1 cellular context compared by ENCODE assay signal in the genomic region with DNA sequence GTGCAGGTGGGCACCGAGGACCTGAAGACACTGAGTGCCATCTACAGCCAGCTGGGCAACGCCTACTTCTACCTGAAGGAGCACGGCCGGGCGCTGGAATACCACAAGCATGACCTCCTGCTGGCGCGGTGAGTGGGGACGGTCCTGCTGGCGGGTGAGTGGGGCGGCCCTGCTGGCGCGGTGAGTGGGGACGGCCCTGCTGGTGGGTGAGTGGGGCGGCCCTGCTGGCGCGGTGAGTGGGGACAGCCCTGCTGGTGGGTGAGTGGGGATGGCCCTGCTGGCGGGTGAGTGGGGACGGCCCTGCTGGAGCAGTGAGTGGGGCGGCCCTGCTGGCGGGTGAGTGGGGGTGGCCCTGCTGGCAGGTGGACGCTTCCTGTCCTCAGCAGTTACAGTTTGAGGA.
TF ChIP-seq lines count a peak whose summit lies in the region.

No MANE protein-coding gene starts in this region.

TF ChIP-seq in H1, 55 proteins besides CTCF, POLR2A, EP300 and RAD21 (continued from another document):
- TF ChIP-seq, protein P1, sequence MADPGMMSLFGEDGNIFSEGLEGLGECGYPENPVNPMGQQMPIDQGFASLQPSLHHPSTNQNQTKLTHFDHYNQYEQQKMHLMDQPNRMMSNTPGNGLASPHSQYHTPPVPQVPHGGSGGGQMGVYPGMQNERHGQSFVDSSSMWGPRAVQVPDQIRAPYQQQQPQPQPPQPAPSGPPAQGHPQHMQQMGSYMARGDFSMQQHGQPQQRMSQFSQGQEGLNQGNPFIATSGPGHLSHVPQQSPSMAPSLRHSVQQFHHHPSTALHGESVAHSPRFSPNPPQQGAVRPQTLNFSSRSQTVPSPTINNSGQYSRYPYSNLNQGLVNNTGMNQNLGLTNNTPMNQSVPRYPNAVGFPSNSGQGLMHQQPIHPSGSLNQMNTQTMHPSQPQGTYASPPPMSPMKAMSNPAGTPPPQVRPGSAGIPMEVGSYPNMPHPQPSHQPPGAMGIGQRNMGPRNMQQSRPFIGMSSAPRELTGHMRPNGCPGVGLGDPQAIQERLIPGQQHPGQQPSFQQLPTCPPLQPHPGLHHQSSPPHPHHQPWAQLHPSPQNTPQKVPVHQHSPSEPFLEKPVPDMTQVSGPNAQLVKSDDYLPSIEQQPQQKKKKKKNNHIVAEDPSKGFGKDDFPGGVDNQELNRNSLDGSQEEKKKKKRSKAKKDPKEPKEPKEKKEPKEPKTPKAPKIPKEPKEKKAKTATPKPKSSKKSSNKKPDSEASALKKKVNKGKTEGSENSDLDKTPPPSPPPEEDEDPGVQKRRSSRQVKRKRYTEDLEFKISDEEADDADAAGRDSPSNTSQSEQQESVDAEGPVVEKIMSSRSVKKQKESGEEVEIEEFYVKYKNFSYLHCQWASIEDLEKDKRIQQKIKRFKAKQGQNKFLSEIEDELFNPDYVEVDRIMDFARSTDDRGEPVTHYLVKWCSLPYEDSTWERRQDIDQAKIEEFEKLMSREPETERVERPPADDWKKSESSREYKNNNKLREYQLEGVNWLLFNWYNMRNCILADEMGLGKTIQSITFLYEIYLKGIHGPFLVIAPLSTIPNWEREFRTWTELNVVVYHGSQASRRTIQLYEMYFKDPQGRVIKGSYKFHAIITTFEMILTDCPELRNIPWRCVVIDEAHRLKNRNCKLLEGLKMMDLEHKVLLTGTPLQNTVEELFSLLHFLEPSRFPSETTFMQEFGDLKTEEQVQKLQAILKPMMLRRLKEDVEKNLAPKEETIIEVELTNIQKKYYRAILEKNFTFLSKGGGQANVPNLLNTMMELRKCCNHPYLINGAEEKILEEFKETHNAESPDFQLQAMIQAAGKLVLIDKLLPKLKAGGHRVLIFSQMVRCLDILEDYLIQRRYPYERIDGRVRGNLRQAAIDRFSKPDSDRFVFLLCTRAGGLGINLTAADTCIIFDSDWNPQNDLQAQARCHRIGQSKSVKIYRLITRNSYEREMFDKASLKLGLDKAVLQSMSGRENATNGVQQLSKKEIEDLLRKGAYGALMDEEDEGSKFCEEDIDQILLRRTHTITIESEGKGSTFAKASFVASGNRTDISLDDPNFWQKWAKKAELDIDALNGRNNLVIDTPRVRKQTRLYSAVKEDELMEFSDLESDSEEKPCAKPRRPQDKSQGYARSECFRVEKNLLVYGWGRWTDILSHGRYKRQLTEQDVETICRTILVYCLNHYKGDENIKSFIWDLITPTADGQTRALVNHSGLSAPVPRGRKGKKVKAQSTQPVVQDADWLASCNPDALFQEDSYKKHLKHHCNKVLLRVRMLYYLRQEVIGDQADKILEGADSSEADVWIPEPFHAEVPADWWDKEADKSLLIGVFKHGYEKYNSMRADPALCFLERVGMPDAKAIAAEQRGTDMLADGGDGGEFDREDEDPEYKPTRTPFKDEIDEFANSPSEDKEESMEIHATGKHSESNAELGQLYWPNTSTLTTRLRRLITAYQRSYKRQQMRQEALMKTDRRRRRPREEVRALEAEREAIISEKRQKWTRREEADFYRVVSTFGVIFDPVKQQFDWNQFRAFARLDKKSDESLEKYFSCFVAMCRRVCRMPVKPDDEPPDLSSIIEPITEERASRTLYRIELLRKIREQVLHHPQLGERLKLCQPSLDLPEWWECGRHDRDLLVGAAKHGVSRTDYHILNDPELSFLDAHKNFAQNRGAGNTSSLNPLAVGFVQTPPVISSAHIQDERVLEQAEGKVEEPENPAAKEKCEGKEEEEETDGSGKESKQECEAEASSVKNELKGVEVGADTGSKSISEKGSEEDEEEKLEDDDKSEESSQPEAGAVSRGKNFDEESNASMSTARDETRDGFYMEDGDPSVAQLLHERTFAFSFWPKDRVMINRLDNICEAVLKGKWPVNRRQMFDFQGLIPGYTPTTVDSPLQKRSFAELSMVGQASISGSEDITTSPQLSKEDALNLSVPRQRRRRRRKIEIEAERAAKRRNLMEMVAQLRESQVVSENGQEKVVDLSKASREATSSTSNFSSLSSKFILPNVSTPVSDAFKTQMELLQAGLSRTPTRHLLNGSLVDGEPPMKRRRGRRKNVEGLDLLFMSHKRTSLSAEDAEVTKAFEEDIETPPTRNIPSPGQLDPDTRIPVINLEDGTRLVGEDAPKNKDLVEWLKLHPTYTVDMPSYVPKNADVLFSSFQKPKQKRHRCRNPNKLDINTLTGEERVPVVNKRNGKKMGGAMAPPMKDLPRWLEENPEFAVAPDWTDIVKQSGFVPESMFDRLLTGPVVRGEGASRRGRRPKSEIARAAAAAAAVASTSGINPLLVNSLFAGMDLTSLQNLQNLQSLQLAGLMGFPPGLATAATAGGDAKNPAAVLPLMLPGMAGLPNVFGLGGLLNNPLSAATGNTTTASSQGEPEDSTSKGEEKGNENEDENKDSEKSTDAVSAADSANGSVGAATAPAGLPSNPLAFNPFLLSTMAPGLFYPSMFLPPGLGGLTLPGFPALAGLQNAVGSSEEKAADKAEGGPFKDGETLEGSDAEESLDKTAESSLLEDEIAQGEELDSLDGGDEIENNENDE (IDR thresholded peaks at IDR 0.05; ENCODE audit: insufficient replicate concordance, low read length) = no peak
- TF ChIP-seq CTBP2 (IDR thresholded peaks at IDR 0.05; ENCODE audit: borderline replicate concordance, insufficient read depth, insufficient read length, low read length) (no peak), TCF12 (IDR thresholded peaks at IDR 0.05; ENCODE audit: low read depth, low read length) (no peak)
- TF ChIP-seq, protein P2, sequence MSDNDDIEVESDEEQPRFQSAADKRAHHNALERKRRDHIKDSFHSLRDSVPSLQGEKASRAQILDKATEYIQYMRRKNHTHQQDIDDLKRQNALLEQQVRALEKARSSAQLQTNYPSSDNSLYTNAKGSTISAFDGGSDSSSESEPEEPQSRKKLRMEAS (IDR thresholded peaks at IDR 0.05) = no peak
